Comparison of ENCODE assay signal across 15 cellular contexts in genomic region chr5:3197699-3198098, GRCh38.
A peak's percentile ranks its signal among the peaks of the same experiment; 100 is the strongest.
DNase-seq lines count a peak whose midpoint lies in the region; ATAC-seq, FAIRE-seq and TF ChIP-seq lines count a peak whose summit lies in the region.
"Had no signal": no experiment of that assay in that cellular context is flagged by ENCODE, and none has a peak within 500 bp of the region (broad histone marks: within the 10 kb centered on the region; RNA-seq: fewer than 3 reads in every experiment).

No MANE protein-coding gene starts in this region.

- no peak for TF ChIP-seq EP300 in suprapubic skin (IDR thresholded peaks at IDR 0.05)

- FAIRE-seq in kidney (lab: Jason Lieb, UNC) (no peak), small intestine (lab: Jason Lieb, UNC) (no peak)
- FAIRE-seq: A549 had no signal

- POLR2A ChIA-PET in GM10248 (lab: Yijun Ruan, JAX), result no interaction called here

- H3K9ac ChIP-seq in kidney (ENCODE audit: low read length in 2 of 2), result no peak overlapping the region
- H3K9ac ChIP-seq: KMS-11 had no signal

- peak overlapping the region; percentile 11 for H3K27ac ChIP-seq in cardiac muscle cell
- no peak overlapping the region for H3K27ac ChIP-seq in VCaP
- no peak overlapping the region for H3K27ac ChIP-seq in suprapubic skin
- H3K27ac ChIP-seq in kidney (ENCODE audit: low read depth in 2 of 2, low read length in 2 of 2), result no peak overlapping the region
- no peak overlapping the region for H3K27ac ChIP-seq in small intestine (ENCODE audit: low read depth in 1 of 2, low read length in 1 of 2)
- H3K27ac ChIP-seq: A549, ascending aorta, KMS-11, skin epidermis had no signal

- no peaks in the 10 kb centered on the region for H3K36me3 ChIP-seq in cardiac muscle cell
- no peaks in the 10 kb centered on the region for H3K36me3 ChIP-seq in suprapubic skin
- H3K36me3 ChIP-seq in kidney (ENCODE audit: control insufficient read depth in 1 of 2, insufficient read depth in 2 of 2, low read length in 2 of 2), result no peaks in the 10 kb centered on the region
- no peaks in the 10 kb centered on the region for H3K36me3 ChIP-seq in small intestine (ENCODE audit: control insufficient read depth in 2 of 2, insufficient read depth in 2 of 2, low read length in 2 of 2)
- H3K36me3 ChIP-seq: ascending aorta had no signal

- TF ChIP-seq CTCF in cardiac muscle cell (IDR thresholded peaks at IDR 0.05; ENCODE audit: low read depth, low read length) (no peak), VCaP (conservative IDR thresholded peaks at IDR 0.05) (peak; percentile 12; the same call in 1 of the 2 replicates), suprapubic skin (IDR thresholded peaks at IDR 0.05) (no peak), GM10248 (IDR thresholded peaks at IDR 0.05; ENCODE audit: control extremely low read depth, extremely low read depth, low read depth, missing control alignments) (no peak), kidney (IDR thresholded peaks at IDR 0.05; ENCODE audit: borderline replicate concordance, extremely low read depth, insufficient read depth) (no peak)

- peaks cover 7% of the 10 kb centered on the region for H3K27me3 ChIP-seq in cardiac muscle cell
- peaks cover 47% of the 10 kb centered on the region for H3K27me3 ChIP-seq in suprapubic skin
- H3K27me3 ChIP-seq in small intestine (ENCODE audit: control insufficient read depth in 2 of 2, insufficient read depth in 2 of 2, low read length in 2 of 2), result peaks cover 0 to 5% of the 10 kb centered on the region in 2 donors
- H3K27me3 ChIP-seq: ascending aorta had no signal

- H3K4me1 ChIP-seq in cardiac muscle cell (ENCODE audit: low read depth) (peaks cover 6% of the 10 kb centered on the region), suprapubic skin (peaks cover 5% of the 10 kb centered on the region), kidney (ENCODE audit: control insufficient read depth in 1 of 2, insufficient read depth in 1 of 2, low read depth in 1 of 2, low read length in 2 of 2) (peaks cover 0 to 4% of the 10 kb centered on the region in 2 donors), small intestine (ENCODE audit: control insufficient read depth in 2 of 2, insufficient read depth in 1 of 2, low read depth in 1 of 2, low read length in 1 of 2) (no peaks in the 10 kb centered on the region)
- H3K4me1 ChIP-seq: A549, ascending aorta had no signal

- no peak for ATAC-seq in Right ventricle myocardium inferior
- ATAC-seq: A549 had no signal

- H3K4me3 ChIP-seq in cardiac muscle cell (peak overlapping the region; percentile 16), suprapubic skin (peak overlapping the region; percentile 26), kidney (ENCODE audit: low read length in 2 of 2) (no peak overlapping the region), small intestine (ENCODE audit: low read depth in 1 of 2, low read length in 2 of 2) (no peak overlapping the region)
- H3K4me3 ChIP-seq: A549, ascending aorta had no signal

- intact Hi-C loops in Right ventricle myocardium inferior (cut with DNase I), result no loop called here
- intact Hi-C loops in kidney (cut with DNase I), result no loop called here

- DNase-seq in cardiac muscle cell (ENCODE audit: low read depth in 1 of 2, low spot score in 1 of 2) (peak in 1 of 2 donors; percentile 75), Right ventricle myocardium inferior (ENCODE audit: missing footprints) (no peak), iPS-NIHi7 (ENCODE audit: extremely low spot score) (peak; percentile 64), suprapubic skin (ENCODE audit: low spot score in 2 of 2) (no peak), GM10248 (ENCODE audit: extremely low spot score) (no peak), kidney (no peak), small intestine (no peak)
- DNase-seq: activated CD8-positive, alpha-beta memory T cell treated with anti-CD3 and anti-CD28 coated beads, Interleukin-2, amount 50 U/mL, for 4 hours; mesenchymal stem cell; T1000 had no signal

- TF ChIP-seq POLR2A in suprapubic skin (IDR thresholded peaks at IDR 0.05), result no peak

- CTCF ChIA-PET in GM10248 (lab: Yijun Ruan, JAX), result no interaction called here

- WGBS in suprapubic skin, result 21% methylated on average over 16 of the region's 18 CpGs
- WGBS in small intestine, 3 donors, result 3 to 11% (median 7%) methylated on average over 18 of the region's 18 CpGs

- no peaks in the 10 kb centered on the region for H3K9me3 ChIP-seq in cardiac muscle cell (ENCODE audit: low read depth)
- H3K9me3 ChIP-seq in suprapubic skin, result no peaks in the 10 kb centered on the region
- H3K9me3 ChIP-seq in kidney (ENCODE audit: control insufficient read depth in 1 of 2, low read length in 2 of 2), result no peaks in the 10 kb centered on the region
- no peaks in the 10 kb centered on the region for H3K9me3 ChIP-seq in small intestine (ENCODE audit: control insufficient read depth, low read depth)
- H3K9me3 ChIP-seq: A549, ascending aorta had no signal

Comparison
In these comparisons a context has a peak if more than half of its experiments do, and no peak if none do; other contexts are left out.
1. H3K4me3 ChIP-seq: peak in cardiac muscle cell (single experiment) and suprapubic skin (single experiment); none in kidney (0 of 2) and small intestine (0 of 2).